ENCODE assay signal across 8 cellular contexts in the genomic region with DNA sequence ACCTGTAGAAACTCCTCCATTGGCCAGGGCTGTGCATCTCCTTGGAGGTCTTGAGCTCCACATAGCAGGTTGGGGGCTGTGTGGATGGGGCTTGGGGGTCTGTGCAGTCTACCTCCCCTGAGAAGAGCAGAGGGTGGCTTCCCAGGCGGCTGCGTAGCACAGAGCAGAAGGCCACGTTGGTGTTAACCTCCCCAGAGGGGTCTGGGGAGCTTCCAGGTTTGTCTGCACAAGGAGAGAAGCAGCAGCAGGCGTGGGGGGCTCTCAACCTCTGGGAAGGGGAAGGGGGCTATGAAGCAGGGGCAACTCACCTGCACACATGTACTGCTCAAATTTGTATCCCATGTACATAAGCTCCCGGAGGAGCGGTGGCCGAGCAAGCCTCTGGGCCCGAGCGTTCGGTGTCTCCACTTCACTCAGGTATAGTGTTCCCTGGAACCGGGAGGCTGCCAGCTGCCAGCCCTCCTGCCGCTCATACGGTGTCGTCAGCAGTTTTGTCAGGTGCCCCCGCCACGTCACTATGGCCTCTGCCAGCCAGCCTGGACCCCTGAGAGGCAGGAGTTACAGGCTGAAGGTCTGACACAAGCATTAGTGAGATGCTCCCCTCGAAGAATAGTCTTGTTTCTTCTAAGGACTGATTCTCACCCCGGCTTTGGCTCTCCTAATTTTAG. TPM values are rescaled to one million over a fixed set of nuclear protein-coding genes. Genes with fewer than 3 reads are reported as not detected.
DNase-seq lines count a peak whose midpoint lies in the region; ATAC-seq and TF ChIP-seq lines count a peak whose summit lies in the region.

No MANE protein-coding gene starts in this region.

- ATAC-seq in GM21381 (IDR thresholded peaks at IDR 0.05; ENCODE audit: unreplicated experiment) (no peak), foreskin keratinocyte (no peak)

- peak in 2 of 3 experiments; percentile 51 to 69 for DNase-seq in NCI-H1417 (lab: John Stamatoyannopoulos, UW)
- DNase-seq in NCI-H1417 treated with DMSO at 0.1 percent for 48 hours (lab: John Stamatoyannopoulos, UW), result no peak
- no peak for DNase-seq in OCI-LY7 (ENCODE audit: low spot score)
- no peak for DNase-seq in effector memory CD4-positive, alpha-beta T cell
- no peak for DNase-seq in SIG-M5 treated with dmso at 0.1 percent for 504 hours (lab: John Stamatoyannopoulos, UW; ENCODE audit: unreplicated experiment)
- no peak for DNase-seq in foreskin keratinocyte

- no peaks in the 10 kb centered on the region for H3K27me3 ChIP-seq in effector memory CD4-positive, alpha-beta T cell (replicated peaks; ENCODE audit: control insufficient read depth, insufficient read depth, low read length, poor library complexity, severe bottlenecking)
- H3K27me3 ChIP-seq in parathyroid adenoma (ENCODE audit: control insufficient read depth, insufficient read depth, low read length), result no peaks in the 10 kb centered on the region
- H3K27me3 ChIP-seq in foreskin keratinocyte, result no peaks in the 10 kb centered on the region

- H3K36me3 ChIP-seq in OCI-LY7 (ENCODE audit: insufficient read depth, low read length), result peaks cover 51% of the 10 kb centered on the region
- peaks cover 47% of the 10 kb centered on the region for H3K36me3 ChIP-seq in effector memory CD4-positive, alpha-beta T cell (ENCODE audit: control insufficient read depth, insufficient read depth, low read length)
- no peaks in the 10 kb centered on the region for H3K36me3 ChIP-seq in parathyroid adenoma (ENCODE audit: control insufficient read depth, insufficient read depth, low read length)

- H2AFZ ChIP-seq in OCI-LY7 (ENCODE audit: low read length), result no peak overlapping the region
- H2AFZ ChIP-seq in parathyroid adenoma, result no peak overlapping the region

- H3K4me2 ChIP-seq in OCI-LY7 (ENCODE audit: low read length) (peak overlapping the region; percentile 98), parathyroid adenoma (ENCODE audit: low read length) (peak overlapping the region; percentile 87)

- BruUV-seq in OCI-LY7 (replicated peaks; lab: Mats Ljungman, UMichigan), result no TSS peak

- H3K9me3 ChIP-seq in OCI-LY7 (ENCODE audit: low read length) (no peaks in the 10 kb centered on the region), parathyroid adenoma (ENCODE audit: control insufficient read depth, low read length) (no peaks in the 10 kb centered on the region)
- no peaks in the 10 kb centered on the region for H3K9me3 ChIP-seq in effector memory CD4-positive, alpha-beta T cell (ENCODE audit: control insufficient read depth, low read length)

- no peaks in the 10 kb centered on the region for H4K20me1 ChIP-seq in OCI-LY7 (ENCODE audit: insufficient read depth, low read length)

- H3K27ac ChIP-seq in OCI-LY7 (ENCODE audit: low read depth, low read length, poor library complexity, severe bottlenecking) (no peak overlapping the region), parathyroid adenoma (peak overlapping the region; percentile 95), foreskin keratinocyte (no peak overlapping the region)
- peak overlapping the region; percentile 98 for H3K27ac ChIP-seq in effector memory CD4-positive, alpha-beta T cell (ENCODE audit: insufficient read depth, low read length, poor library complexity, severe bottlenecking)

- POLR2A ChIA-PET in OCI-LY7 (lab: Charles Lee), result interaction anchor here (3.7 kb wide), 1 partner anchor 12 kb away, joined by 26 read pairs; a partner anchor contains a TSS

- TF ChIP-seq CTCF in OCI-LY7 (conservative IDR thresholded peaks at IDR 0.05; ENCODE audit: low read length) (no peak), parathyroid adenoma (IDR thresholded peaks at IDR 0.05) (no peak), foreskin keratinocyte (conservative IDR thresholded peaks at IDR 0.05) (no peak)

- H3K9ac ChIP-seq in parathyroid adenoma, result no peak overlapping the region

- CTCF ChIA-PET in OCI-LY7 (lab: Charles Lee; ENCODE audit: unreplicated experiment), result interaction anchor here (1.0 kb wide), 1 partner anchor 48 kb away, joined by 3 read pairs; no protein-coding TSS in a partner anchor

- H3K79me2 ChIP-seq in OCI-LY7 (ENCODE audit: insufficient read depth, low read depth, low read length) (peaks cover 18% of the 10 kb centered on the region; the same call in 1 of the 2 replicates), parathyroid adenoma (peaks cover 14% of the 10 kb centered on the region)

- H3K4me1 ChIP-seq in OCI-LY7 (ENCODE audit: insufficient read depth, low read length, poor library complexity, severe bottlenecking) (peaks cover 25% of the 10 kb centered on the region), parathyroid adenoma (peaks cover 15% of the 10 kb centered on the region), foreskin keratinocyte (no peaks in the 10 kb centered on the region)
- peaks cover 21% of the 10 kb centered on the region for H3K4me1 ChIP-seq in effector memory CD4-positive, alpha-beta T cell (ENCODE audit: control insufficient read depth, insufficient read depth, low read length, poor library complexity, severe bottlenecking)

- intact Hi-C loops in OCI-LY7 (cut with micrococcal nuclease; ENCODE audit: unreplicated experiment), result no loop called here

- no peaks in the 10 kb centered on the region for H3K9me2 ChIP-seq in OCI-LY7 (ENCODE audit: insufficient read depth, low read length)

- H3K4me3 ChIP-seq in OCI-LY7 (ENCODE audit: low read depth, low read length, poor library complexity, severe bottlenecking) (peak overlapping the region; percentile 82), parathyroid adenoma (ENCODE audit: low read depth, low read length) (peak overlapping the region; percentile 92)
- H3K4me3 ChIP-seq in effector memory CD4-positive, alpha-beta T cell (ENCODE audit: insufficient read depth, low read depth, low read length, poor library complexity, severe bottlenecking), result peak overlapping the region; percentile 58

RNA-seq across cellular contexts. Expression of a gene that starts 1.2 kb away (rescaled TPM):
- total RNA-seq in OCI-LY7 (2014; rRNA removed; shearing (Covaris generic)), result 34.9 and 36.5 TPM in 2 replicates
- total RNA-seq in OCI-LY7 (2022) (17.5 and 28.0 TPM in 2 replicates), foreskin keratinocyte (13.4 and 19.3 TPM in 2 replicates)
- polyA plus RNA-seq in foreskin keratinocyte, result 14.4 and 19.3 TPM in 2 replicates

RNA-seq across cellular contexts. Expression of a gene that starts 11.1 kb away (rescaled TPM):
- 2.2 and 2.9 TPM in 2 replicates for total RNA-seq in OCI-LY7 (2014; rRNA removed; shearing (Covaris generic))
- total RNA-seq in OCI-LY7 (2022) (4.8 and 6.6 TPM in 2 replicates), foreskin keratinocyte (1.7 and 1.8 TPM in 2 replicates)
- polyA plus RNA-seq in foreskin keratinocyte, result 1.5 TPM in 2 replicates

RNA-seq across cellular contexts. Expression of a gene that starts 11.8 kb away (rescaled TPM):
- 45.8 and 62.2 TPM in 2 replicates for total RNA-seq in OCI-LY7 (2014; rRNA removed; shearing (Covaris generic))
- total RNA-seq in OCI-LY7 (2022) (69.8 and 77.5 TPM in 2 replicates), foreskin keratinocyte (45.8 and 46.4 TPM in 2 replicates)
- 40.2 and 41.7 TPM in 2 replicates for polyA plus RNA-seq in foreskin keratinocyte

RNA-seq across cellular contexts. Expression of a gene that starts 12.0 kb away (rescaled TPM):
- total RNA-seq in OCI-LY7 (2014; rRNA removed; shearing (Covaris generic)), result 94.8 and 134 TPM in 2 replicates
- total RNA-seq in OCI-LY7 (2022) (76.1 and 77.8 TPM in 2 replicates), foreskin keratinocyte (86.0 and 92.0 TPM in 2 replicates)
- 120 and 121 TPM in 2 replicates for polyA plus RNA-seq in foreskin keratinocyte

RNA-seq across cellular contexts. Expression of a gene that starts 24.8 kb away (rescaled TPM):
- total RNA-seq in OCI-LY7 (2014; rRNA removed; shearing (Covaris generic)), result 1.1 TPM in 1 of 2 replicates, not detected in the other
- 1.2 and 2.4 TPM in 2 replicates for total RNA-seq in OCI-LY7 (2022)
- 0.34 and 0.92 TPM in 2 replicates for total RNA-seq in foreskin keratinocyte
- polyA plus RNA-seq in foreskin keratinocyte, result 0.49 and 1.0 TPM in 2 replicates

Comparison
In these comparisons a context has a peak if more than half of its experiments do, and no peak if none do; other contexts are left out.
1. DNase-seq: peak in NCI-H1417 (2 of 3); none in NCI-H1417 treated with DMSO at 0.1 percent for 48 hours (single experiment), OCI-LY7 (single experiment), effector memory CD4-positive, alpha-beta T cell (0 of 3), SIG-M5 treated with dmso at 0.1 percent for 504 hours (single experiment) and foreskin keratinocyte (0 of 2).
2. H3K27ac ChIP-seq: peak in effector memory CD4-positive, alpha-beta T cell (single experiment) and parathyroid adenoma (single experiment); none in OCI-LY7 (single experiment) and foreskin keratinocyte (single experiment).
3. Peak in every context shown above with its lines, with median percentiles within 50 percentile points of each other: H3K4me3 ChIP-seq.